In the genomic region with DNA sequence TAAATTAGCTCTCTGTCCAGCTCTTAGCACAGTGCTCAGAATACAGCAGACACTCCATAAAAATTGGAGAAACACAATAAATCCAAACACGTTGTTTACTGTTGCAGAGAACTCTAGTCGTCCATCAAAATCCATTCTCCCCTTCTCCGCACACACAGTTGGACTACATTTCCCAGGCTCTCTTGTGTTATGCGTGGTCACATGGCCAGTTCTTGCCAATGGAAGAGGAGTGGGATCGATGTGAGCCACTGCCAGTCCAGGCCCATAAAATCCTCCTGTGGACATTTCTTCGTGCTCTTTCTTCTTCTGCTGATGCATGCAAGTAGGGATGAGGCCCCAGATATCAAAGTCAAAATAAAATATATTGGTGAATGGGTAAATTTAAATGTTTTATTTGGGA, we compare ENCODE assay signal across 24 cellular contexts.
"Had no signal": no experiment of that assay in that cellular context is flagged by ENCODE, and none has a peak within 500 bp of the region (broad histone marks: within the 10 kb centered on the region; RNA-seq: fewer than 3 reads in every experiment).

No MANE protein-coding gene starts in this region.

- H3K27me3 ChIP-seq: SJCRH30 had no signal

- H3K4me3 Mint-ChIP-seq: activated B cell treated with CpG ODN at 0.5 μM for 24 hours; activated CD4-positive, alpha-beta memory T cell treated with anti-CD3 and anti-CD28 coated beads for 36 hours; activated CD4-positive, alpha-beta T cell treated with anti-CD3 and anti-CD28 coated beads, Interleukin-2, amount 10 ng/mL, durations not matched to agents 7 days and 5 days; activated naive CD4-positive, alpha-beta T cell treated with anti-CD3 and anti-CD28 coated beads for 36 hours; activated naive CD8-positive, alpha-beta T cell; activated T-cell treated with anti-CD3 and anti-CD28 coated beads, Interleukin-2, amount 50 U/mL, for 4 hours; brain; T-helper 17 cell had no signal

- DNase-seq: activated B cell treated with CpG ODN at 0.5 μM for 24 hours; activated CD4-positive, alpha-beta memory T cell treated with anti-CD3 and anti-CD28 coated beads for 36 hours; activated CD4-positive, alpha-beta T cell treated with anti-CD3 and anti-CD28 coated beads for 1 hour; activated CD4-positive, alpha-beta T cell treated with anti-CD3 and anti-CD28 coated beads, Interleukin-2, amount 10 ng/mL, durations not matched to agents 7 days and 5 days; activated CD8-positive, alpha-beta memory T cell treated with anti-CD3 and anti-CD28 coated beads for 24 hours; activated effector memory CD4-positive, alpha-beta T cell treated with anti-CD3 and anti-CD28 coated beads, Interleukin-2, amount 50 U/mL, for 16 hours; activated naive CD4-positive, alpha-beta T cell treated with anti-CD3 and anti-CD28 coated beads for 36 hours; activated T-cell treated with anti-CD3 and anti-CD28 coated beads, Interleukin-2, amount 50 U/mL, for 4 hours; amygdala; NCI-H1092; NCI-H1694 treated with DMSO at 0.1 percent for 48 hours; NCI-H2029 treated with DMSO at 0.1 percent for 48 hours; NCI-H510A treated with DMSO at 0.1 percent for 48 hours; NK-92 treated with Interleukin-12 subunit alpha and Interleukin-12 subunit beta, amount 100 ng/mL, for 24 hours; OCI-M1; Right ventricle myocardium superior; SJCRH30; T-helper 17 cell; T-helper 9 cell had no signal

- FAIRE-seq: astrocyte had no signal

- H3K9me3 ChIP-seq: SJCRH30 had no signal

- H3K4me3 ChIP-seq: SJCRH30 had no signal

- H3K27ac Mint-ChIP-seq: activated B cell treated with CpG ODN at 0.5 μM for 24 hours; activated CD4-positive, alpha-beta memory T cell treated with anti-CD3 and anti-CD28 coated beads for 36 hours; activated CD4-positive, alpha-beta T cell treated with anti-CD3 and anti-CD28 coated beads, Interleukin-2, amount 10 ng/mL, durations not matched to agents 7 days and 5 days; activated naive CD4-positive, alpha-beta T cell treated with anti-CD3 and anti-CD28 coated beads for 36 hours; activated naive CD8-positive, alpha-beta T cell; brain; T-helper 17 cell had no signal

- H3K4me1 Mint-ChIP-seq: activated B cell treated with CpG ODN at 0.5 μM for 24 hours; activated CD4-positive, alpha-beta T cell treated with anti-CD3 and anti-CD28 coated beads, Interleukin-2, amount 10 ng/mL, durations not matched to agents 7 days and 5 days; brain had no signal

- H3K27ac ChIP-seq: RWPE1, SJCRH30 had no signal

- H3K27me3 Mint-ChIP-seq: activated B cell treated with CpG ODN at 0.5 μM for 24 hours; activated CD4-positive, alpha-beta T cell treated with anti-CD3 and anti-CD28 coated beads, Interleukin-2, amount 10 ng/mL, durations not matched to agents 7 days and 5 days had no signal

- H3K36me3 ChIP-seq: SJCRH30 had no signal

- ATAC-seq: activated T-cell treated with anti-CD3 and anti-CD28 coated beads, Interleukin-2, amount 50 U/mL, for 4 hours; Panc1; T-helper 17 cell had no signal

- H3K36me3 Mint-ChIP-seq: activated CD4-positive, alpha-beta memory T cell treated with anti-CD3 and anti-CD28 coated beads for 36 hours; activated naive CD8-positive, alpha-beta T cell; brain had no signal
